ENCODE assay signal across 1 cellular context in genomic region chr15:77804210-77804609, GRCh38.
TF ChIP-seq lines count a peak whose summit lies in the region.

No MANE protein-coding gene starts in this region.

TF ChIP-seq in K562, 482 proteins besides CTCF, POLR2A, EP300 and RAD21 (continued from another document):
- no peak for TF ChIP-seq NR4A1 (CRISPR knock-in tag; IDR thresholded peaks at IDR 0.05)
- peak; percentile 76; the same call in 1 of the 2 replicates for TF ChIP-seq NR4A1 (tag; IDR thresholded peaks at IDR 0.05)
- no peak for TF ChIP-seq ELK1 (CRISPR knock-in tag; IDR thresholded peaks at IDR 0.05)
- TF ChIP-seq ZKSCAN1 (IDR thresholded peaks at IDR 0.05; ENCODE audit: low read depth, low read length): no peak
- TF ChIP-seq USF1 (CRISPR knock-in tag; IDR thresholded peaks at IDR 0.05): peak; percentile 22; the same call in 1 of the 2 replicates
- no peak for TF ChIP-seq U2AF2 (optimal IDR thresholded peaks at IDR 0.05; ENCODE audit: low read depth, low read length)
- no peak for TF ChIP-seq C11orf30 (IDR thresholded peaks at IDR 0.05; ENCODE audit: low read depth)
- TF ChIP-seq ZNF764 (CRISPR knock-in tag; IDR thresholded peaks at IDR 0.05; ENCODE audit: low read depth): no peak
- no peak for TF ChIP-seq THRA (IDR thresholded peaks at IDR 0.05)
- no peak for TF ChIP-seq ARNT (IDR thresholded peaks at IDR 0.05)
- no peak for TF ChIP-seq ZBTB17 (CRISPR knock-in tag; IDR thresholded peaks at IDR 0.05)
- no peak for TF ChIP-seq SMARCA4 (IDR thresholded peaks at IDR 0.05)
